Comparison of ENCODE assay signal across 22 cellular contexts in genomic region chr5:139418804-139419203, GRCh38. TPM values are rescaled to one million over a fixed set of nuclear protein-coding genes. Genes with fewer than 3 reads are reported as not detected.
DNase-seq lines count a peak whose midpoint lies in the region; ATAC-seq and TF ChIP-seq lines count a peak whose summit lies in the region.
"Had no signal": no experiment of that assay in that cellular context is flagged by ENCODE, and none has a peak within 500 bp of the region (broad histone marks: within the 10 kb centered on the region; RNA-seq: fewer than 3 reads in every experiment).

No MANE protein-coding gene starts in this region.

- DNase-seq in NT2/D1 (ENCODE audit: low read depth, low spot score) (no peak), coronary artery (ENCODE audit: low spot score) (no peak), right atrium auricular region (ENCODE audit: low spot score) (no peak), RWPE1 (ENCODE audit: low spot score) (no peak), NCI-H524 treated with DMSO at 0.1 percent for 48 hours (lab: John Stamatoyannopoulos, UW) (no peak)
- DNase-seq: activated effector memory CD4-positive, alpha-beta T cell treated with anti-CD3 and anti-CD28 coated beads, Interleukin-2, amount 50 U/mL, for 16 hours; CD4-positive, CD25-positive, alpha-beta regulatory T cell; glutamatergic neuron; NCI-H1092 treated with DMSO at 0.1 percent for 48 hours; NCI-H2081; NK-92 treated with Interleukin-12 subunit alpha and Interleukin-12 subunit beta, amount 100 ng/mL, for 24 hours; stimulated activated CD4-positive, alpha-beta T cell treated with anti-CD3 and anti-CD28 coated beads, Interleukin-12 subunit alpha, Interleukin-12 subunit beta, amount 100 ng/mL, for 4 hours; T1000 had no signal

- POLR2A ChIA-PET in RWPE1 (lab: Yijun Ruan, JAX; ENCODE audit: low non-redundant PET), result interaction anchor here (0.7 kb wide), 1 partner anchor 22 kb away, joined by 3 read pairs; no protein-coding TSS in a partner anchor

- no peak overlapping the region for H3K4me3 ChIP-seq in NT2/D1 (ENCODE audit: insufficient read length, low read depth)
- H3K4me3 ChIP-seq in coronary artery, result no peak overlapping the region
- no peak overlapping the region for H3K4me3 ChIP-seq in right atrium auricular region
- H3K4me3 ChIP-seq in skeletal muscle tissue (ENCODE audit: low read length in 3 of 3), result peak overlapping the region in 1 of 3 donors; percentile 1

- no peaks in the 10 kb centered on the region for H3K9me3 ChIP-seq in NT2/D1 (ENCODE audit: insufficient read depth, low read length)
- H3K9me3 ChIP-seq in right atrium auricular region, result no peaks in the 10 kb centered on the region
- H3K9me3 ChIP-seq in skeletal muscle tissue (ENCODE audit: control insufficient read depth in 3 of 3, low read length in 3 of 3), result no peaks in the 10 kb centered on the region

- H3K27ac ChIP-seq in coronary artery, result peak overlapping the region; percentile 47 to 86
- H3K27ac ChIP-seq in right atrium auricular region, result peak overlapping the region; percentile 77 to 94
- H3K27ac ChIP-seq in skeletal muscle tissue (ENCODE audit: low read depth, low read length), result peak overlapping the region; percentile 87
- H3K27ac ChIP-seq in RWPE1, result no peak overlapping the region

- ATAC-seq in GM21423 (IDR thresholded peaks at IDR 0.05; ENCODE audit: unreplicated experiment), result no peak
- ATAC-seq: activated CD4-positive, CD25-positive, alpha-beta regulatory T cell treated with anti-CD3 and anti-CD28 coated beads, Interleukin-2, amount 50 U/mL, for 24 hours; SK-N-SH treated with all-trans-retinoic acid at 6 μM for 48 hours had no signal

- CTCF ChIA-PET in RWPE1 (lab: Yijun Ruan, JAX), result interaction anchor here (9.1 kb wide), 1 partner anchor 95 kb away, joined by 171 read pairs; no protein-coding TSS in a partner anchor

- H3K4me1 ChIP-seq in NT2/D1 (ENCODE audit: insufficient read depth, insufficient read length), result no peaks in the 10 kb centered on the region
- H3K4me1 ChIP-seq in right atrium auricular region, result peaks cover 0 to 64% of the 10 kb centered on the region in 2 donors
- peaks cover 57 to 67% (median 59%) of the 10 kb centered on the region in 3 donors for H3K4me1 ChIP-seq in skeletal muscle tissue (ENCODE audit: control insufficient read depth in 3 of 3, insufficient read depth in 3 of 3, low read length in 3 of 3)

- H3K9ac ChIP-seq in NT2/D1 (ENCODE audit: insufficient read length, low read depth), result peak overlapping the region; percentile 3
- peak overlapping the region; percentile 39 to 76 (median 44) for H3K9ac ChIP-seq in skeletal muscle tissue (ENCODE audit: low read depth in 1 of 3, low read length in 3 of 3)

- TF ChIP-seq CTCF in coronary artery (IDR thresholded peaks at IDR 0.05) (no peak), right atrium auricular region (IDR thresholded peaks at IDR 0.05) (no peak), RWPE1 (conservative IDR thresholded peaks at IDR 0.05; ENCODE audit: low read depth) (no peak)

- H3K27me3 ChIP-seq in NT2/D1 (ENCODE audit: insufficient read depth, insufficient read length) (no peaks in the 10 kb centered on the region), right atrium auricular region (no peaks in the 10 kb centered on the region), skeletal muscle tissue (ENCODE audit: control insufficient read depth in 3 of 3, insufficient read depth in 3 of 3, low read length in 3 of 3) (no peaks in the 10 kb centered on the region)

- peaks cover 39% of the 10 kb centered on the region for H3K36me3 ChIP-seq in NT2/D1 (ENCODE audit: insufficient read depth, insufficient read length, low read length)
- H3K36me3 ChIP-seq in right atrium auricular region, result peaks cover 21% of the 10 kb centered on the region
- peaks cover 2 to 10% (median 5%) of the 10 kb centered on the region in 3 donors for H3K36me3 ChIP-seq in skeletal muscle tissue (ENCODE audit: control insufficient read depth in 3 of 3, insufficient read depth in 3 of 3, low read length in 3 of 3)

RNA-seq across cellular contexts. Expression of gene SPATA24, which starts 14.9 kb away (rescaled TPM):
- 10 to 100 TPM in 1 of 2 donors, 1 to 10 TPM in 1; 9.5 to 29.7 TPM for total RNA-seq in right atrium auricular region
- total RNA-seq in skeletal muscle tissue, result 12.0 TPM

RNA-seq across cellular contexts. Expression of gene DNAJC18, which starts 20.5 kb away (rescaled TPM):
- 1 to 10 TPM; 5.9 to 8.5 TPM for total RNA-seq in right atrium auricular region
- total RNA-seq in skeletal muscle tissue, result 16.2 TPM

RNA-seq across cellular contexts. Expression of gene PROB1, which starts 23.9 kb away (rescaled TPM):
- total RNA-seq in right atrium auricular region (10 to 100 TPM; 15.8 to 28.6 TPM), skeletal muscle tissue (23.5 TPM)

RNA-seq across cellular contexts. Expression of gene MZB1, which starts 29.1 kb away (rescaled TPM):
- total RNA-seq in right atrium auricular region, result 1 to 10 TPM in 1 of 2 donors, under 1 TPM in 1; 0.70 to 1.3 TPM
- total RNA-seq in skeletal muscle tissue, result 0.52 TPM
- total RNA-seq: G401, LHCN-M2 had no signal

RNA-seq across cellular contexts. Expression of gene SLC23A1, which starts 35.7 kb away (rescaled TPM):
- not detected for total RNA-seq in right atrium auricular region
- not detected for total RNA-seq in skeletal muscle tissue
- total RNA-seq: CD4-positive, CD25-positive, alpha-beta regulatory T cell; G401; LHCN-M2; mononuclear cell; NCI-H460; subcutaneous adipose tissue had no signal
